Comparison of ENCODE assay signal across 8 cellular contexts in genomic region chr1:174990382-174990999, GRCh38. TPM values are rescaled to one million over a fixed set of nuclear protein-coding genes. Genes with fewer than 3 reads are reported as not detected.
DNase-seq lines count a peak whose midpoint lies in the region; ATAC-seq lines count a peak whose summit lies in the region.

No MANE protein-coding gene starts in this region.

- peaks cover 38% of the 10 kb centered on the region for H3K4me1 Mint-ChIP-seq in activated CD8-positive, alpha-beta memory T cell treated with anti-CD3 and anti-CD28 coated beads, Interleukin-2, amount 10 ng/mL, durations not matched to agents 7 days and 5 days

- H3K9ac ChIP-seq in adipocyte (ENCODE audit: low read length), result peak overlapping the region; percentile 89

- no peak for DNase-seq in activated CD8-positive, alpha-beta memory T cell treated with anti-CD3 and anti-CD28 coated beads, Interleukin-2, amount 10 ng/mL, durations not matched to agents 7 days and 5 days
- DNase-seq in activated CD8-positive, alpha-beta memory T cell treated with anti-CD3 and anti-CD28 coated beads, Interleukin-2, amount 50 U/mL, for 48 hours, result no peak
- DNase-seq in NCI-H1048 (lab: John Stamatoyannopoulos, UW) (peak; percentile 91), adipocyte (ENCODE audit: low read depth) (peak; percentile 75), iris pigment epithelial cell (ENCODE audit: low read depth) (peak; percentile 39), substantia nigra (lab: John Stamatoyannopoulos, UW) (peak in 2 of 49 donors; percentile 10 to 27), nucleus accumbens (lab: John Stamatoyannopoulos, UW) (no peak), iPS-NIHi11 (ENCODE audit: low spot score) (no peak)

- peak overlapping the region; percentile 87 for H3K27ac Mint-ChIP-seq in activated CD8-positive, alpha-beta memory T cell treated with anti-CD3 and anti-CD28 coated beads, Interleukin-2, amount 10 ng/mL, durations not matched to agents 7 days and 5 days

- ATAC-seq in activated CD8-positive, alpha-beta memory T cell treated with anti-CD3 and anti-CD28 coated beads, Interleukin-2, amount 10 ng/mL, durations not matched to agents 7 days and 5 days, result peak; percentile 76

- no peaks in the 10 kb centered on the region for H3K27me3 Mint-ChIP-seq in activated CD8-positive, alpha-beta memory T cell treated with anti-CD3 and anti-CD28 coated beads, Interleukin-2, amount 10 ng/mL, durations not matched to agents 7 days and 5 days

- no peaks in the 10 kb centered on the region for H3K36me3 ChIP-seq in adipocyte (ENCODE audit: control insufficient read depth, insufficient read depth, low read length, severe bottlenecking)

- peaks cover 21% of the 10 kb centered on the region for H3K36me3 Mint-ChIP-seq in activated CD8-positive, alpha-beta memory T cell treated with anti-CD3 and anti-CD28 coated beads, Interleukin-2, amount 10 ng/mL, durations not matched to agents 7 days and 5 days

- H3K4me1 ChIP-seq in adipocyte (ENCODE audit: control insufficient read depth, insufficient read depth, low read length), result peaks cover 24% of the 10 kb centered on the region

- H3K4me3 Mint-ChIP-seq in activated CD8-positive, alpha-beta memory T cell treated with anti-CD3 and anti-CD28 coated beads, Interleukin-2, amount 10 ng/mL, durations not matched to agents 7 days and 5 days, result peak overlapping the region; percentile 79

- no peaks in the 10 kb centered on the region for H3K9me3 Mint-ChIP-seq in activated CD8-positive, alpha-beta memory T cell treated with anti-CD3 and anti-CD28 coated beads, Interleukin-2, amount 10 ng/mL, durations not matched to agents 7 days and 5 days (ENCODE audit: low read depth)

- peak overlapping the region; percentile 98 for H3K4me3 ChIP-seq in adipocyte (ENCODE audit: low read length)

- CTCF ChIA-PET in activated CD8-positive, alpha-beta memory T cell treated with anti-CD3 and anti-CD28 coated beads, Interleukin-2, amount 10 ng/mL, durations not matched to agents 7 days and 5 days (lab: Charles Lee), result interaction anchor here (1.5 to 2.0 kb wide), 3 partner anchors 8 to 107 kb away, joined by 4 to 10 read pairs (median 4); no protein-coding TSS in a partner anchor

- H3K27me3 ChIP-seq in adipocyte (replicated peaks; ENCODE audit: control insufficient read depth, insufficient read depth, low read length), result no peaks in the 10 kb centered on the region

- peak overlapping the region; percentile 59 for H3K27ac ChIP-seq in substantia nigra (ENCODE audit: low read depth, low read length, poor library complexity, severe bottlenecking)

- H3K9me3 ChIP-seq in adipocyte (ENCODE audit: control insufficient read depth, low read length), result no peaks in the 10 kb centered on the region

RNA-seq across cellular contexts. Expression of gene CACYBP, which starts 9.3 kb away (rescaled TPM):
- total RNA-seq in activated CD8-positive, alpha-beta memory T cell treated with anti-CD3 and anti-CD28 coated beads, Interleukin-2, amount 10 ng/mL, durations not matched to agents 7 days and 5 days, result 100 to 1,000 TPM; 210 to 287 TPM

RNA-seq across cellular contexts. Expression of gene MRPS14, which starts 32.7 kb away (rescaled TPM):
- total RNA-seq in activated CD8-positive, alpha-beta memory T cell treated with anti-CD3 and anti-CD28 coated beads, Interleukin-2, amount 10 ng/mL, durations not matched to agents 7 days and 5 days, result 10 to 100 TPM; 33.5 to 40.4 TPM

Comparison
In these comparisons a context has a peak if more than half of its experiments do, and no peak if none do; other contexts are left out.
1. DNase-seq: peak in NCI-H1048 (single experiment), adipocyte (single experiment) and iris pigment epithelial cell (single experiment); none in activated CD8-positive, alpha-beta memory T cell treated with anti-CD3 and anti-CD28 coated beads, Interleukin-2, amount 10 ng/mL, durations not matched to agents 7 days and 5 days (single experiment), activated CD8-positive, alpha-beta memory T cell treated with anti-CD3 and anti-CD28 coated beads, Interleukin-2, amount 50 U/mL, for 48 hours (single experiment), nucleus accumbens (0 of 56) and iPS-NIHi11 (single experiment).